ENCODE assay signal across 25 cellular contexts in the genomic region with DNA sequence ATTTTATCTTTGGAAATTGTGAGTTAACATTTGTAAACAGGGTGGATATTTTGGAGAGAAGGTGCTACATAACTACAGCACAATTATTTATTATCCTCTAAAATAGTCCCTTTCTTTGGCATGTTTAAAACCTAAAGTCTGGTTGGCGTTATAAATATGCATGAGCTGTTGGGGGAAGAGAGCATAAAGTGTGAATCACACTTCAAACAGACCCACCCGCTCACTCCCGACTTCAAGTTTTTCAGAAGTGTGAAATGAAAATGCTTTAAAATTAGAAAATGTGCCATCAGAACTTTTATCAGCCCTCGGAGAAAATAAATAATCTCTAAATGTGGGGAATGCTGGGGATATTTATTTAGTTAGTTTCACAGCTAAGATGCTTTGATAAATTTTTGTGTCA.
"Had no signal": no experiment of that assay in that cellular context is flagged by ENCODE, and none has a peak within 500 bp of the region (broad histone marks: within the 10 kb centered on the region; RNA-seq: fewer than 3 reads in every experiment).

No MANE protein-coding gene starts in this region.

- DNase-seq: naive B cell; naive thymus-derived CD8-positive, alpha-beta T cell; nephron progenitor cell; pancreas; right cardiac atrium; right lobe of liver; sigmoid colon; small intestine; stimulated activated CD4-positive, alpha-beta T cell treated with anti-CD3 and anti-CD28 coated beads, Interleukin-15, amount 100 ng/mL, for 24 hours; stimulated activated CD4-positive, alpha-beta T cell treated with anti-CD3 and anti-CD28 coated beads, Interleukin-2, amount 100 ng/mL, for 24 hours; stimulated activated CD4-positive, alpha-beta T cell treated with anti-CD3 and anti-CD28 coated beads, Interleukin-2, amount 100 ng/mL, for 48 hours; stimulated activated CD4-positive, alpha-beta T cell treated with anti-CD3 and anti-CD28 coated beads, Interleukin-4, amount 100 ng/mL, for 4 hours; stimulated activated CD8-positive, alpha-beta memory T cell treated with anti-CD3 and anti-CD28 coated beads, Interleukin-4, amount 100 ng/mL, for 48 hours; stimulated activated naive CD4-positive, alpha-beta T cell; stimulated activated naive CD8-positive, alpha-beta T cell treated with anti-CD3 and anti-CD28 coated beads, Interleukin-15, amount 100 ng/mL, for 72 hours; stimulated activated naive CD8-positive, alpha-beta T cell treated with anti-CD3 and anti-CD28 coated beads, Interleukin-15, Interleukin-2, amounts not matched to agents 100 U/mL and 50 U/mL, for 24 hours; substantia nigra; thyroid gland; trophoblast cell; upper lobe of left lung had no signal

- H3K27me3 ChIP-seq: neutrophil, pancreas, right lobe of liver, sigmoid colon, thyroid gland, tibial nerve, upper lobe of left lung, vagina had no signal

- H3K36me3 ChIP-seq: neutrophil, pancreas, prostate gland, right lobe of liver, sigmoid colon, thoracic aorta, thyroid gland, tibial nerve, upper lobe of left lung, vagina had no signal

- H3K4me3 ChIP-seq: pancreas, prostate gland, right lobe of liver, sigmoid colon, thoracic aorta, thyroid gland, tibial nerve, upper lobe of left lung, vagina had no signal
